14 cellular contexts compared by ENCODE assay signal in genomic region chr12:40117818-40118217, GRCh38. TPM values are rescaled to one million over a fixed set of nuclear protein-coding genes. Genes with fewer than 3 reads are reported as not detected.
DNase-seq lines count a peak whose midpoint lies in the region; ATAC-seq and TF ChIP-seq lines count a peak whose summit lies in the region.
"Had no signal": no experiment of that assay in that cellular context is flagged by ENCODE, and none has a peak within 500 bp of the region (broad histone marks: within the 10 kb centered on the region; RNA-seq: fewer than 3 reads in every experiment).

No MANE protein-coding gene starts in this region.

- no peaks in the 10 kb centered on the region for H3K9me3 ChIP-seq in hepatocyte (ENCODE audit: low read depth)

- no peaks in the 10 kb centered on the region for H3K9me2 ChIP-seq in hepatocyte (replicated peaks; ENCODE audit: insufficient read depth)

- H4K20me1 ChIP-seq in hepatocyte (ENCODE audit: insufficient read depth, poor library complexity, severe bottlenecking) = no peaks in the 10 kb centered on the region

- no peak overlapping the region for H2BK5ac ChIP-seq in mesendoderm (ENCODE audit: low read length)

- H3K18ac ChIP-seq in mesendoderm (ENCODE audit: low read length) = no peak overlapping the region

- H3K36me3 ChIP-seq in hepatocyte (replicated peaks; ENCODE audit: insufficient read depth, low read depth) (no peaks in the 10 kb centered on the region), mesendoderm (ENCODE audit: control insufficient read depth, insufficient read depth, low read length) (no peaks in the 10 kb centered on the region)

- ATAC-seq in GM18499 (IDR thresholded peaks at IDR 0.05; ENCODE audit: insufficient read depth, unreplicated experiment) (peak; percentile 89), GM19351 (IDR thresholded peaks at IDR 0.05; ENCODE audit: unreplicated experiment) (peak; percentile 96), HG02798 (IDR thresholded peaks at IDR 0.05; ENCODE audit: poor library complexity, unreplicated experiment) (peak; percentile 90), HG03520 (IDR thresholded peaks at IDR 0.05; ENCODE audit: unreplicated experiment) (peak; percentile 93)

- H3K4me3 ChIP-seq in hepatocyte (no peak overlapping the region), mesendoderm (ENCODE audit: low read length) (no peak overlapping the region)
- H3K4me3 ChIP-seq: SK-N-MC had no signal

- no peak overlapping the region for H4K5ac ChIP-seq in mesendoderm (ENCODE audit: low read length)

- no peak overlapping the region for H3K56ac ChIP-seq in mesendoderm (ENCODE audit: low read length)

- H2AFZ ChIP-seq in hepatocyte = no peak overlapping the region

- no peak overlapping the region for H2BK15ac ChIP-seq in mesendoderm (replicated peaks; ENCODE audit: low read depth)

- H3K4ac ChIP-seq in mesendoderm (ENCODE audit: low read depth, low read length) = no peak overlapping the region

- H3K27ac ChIP-seq in hepatocyte (no peak overlapping the region), mesendoderm (ENCODE audit: low read depth, low read length) (no peak overlapping the region)
- H3K27ac ChIP-seq: SK-N-MC had no signal

- H3K9ac ChIP-seq in mesendoderm (ENCODE audit: low read length) = no peak overlapping the region

- H3K79me2 ChIP-seq in hepatocyte (no peaks in the 10 kb centered on the region), mesendoderm (ENCODE audit: control insufficient read depth, insufficient read depth, low read length) (no peaks in the 10 kb centered on the region)

- 77% methylated on average over 3 of the region's 3 CpGs for WGBS in hepatocyte (ENCODE audit: low lambda C conversion rate, missing lambda C conversion rate)
- no CpG with 5 or more reads among the region's 3 CpGs for WGBS in mesendoderm (ENCODE audit: extremely low coverage, insufficient coverage, low lambda C conversion rate)

- TF ChIP-seq CTCF in hepatocyte (IDR thresholded peaks at IDR 0.05; ENCODE audit: poor library complexity) = no peak

- H3K27me3 ChIP-seq in hepatocyte = no peaks in the 10 kb centered on the region
- no peaks in the 10 kb centered on the region for H3K27me3 ChIP-seq in mesendoderm (ENCODE audit: insufficient read depth, low read length, poor library complexity)

- H4K8ac ChIP-seq in mesendoderm (ENCODE audit: low read depth, low read length) = no peak overlapping the region

- H3K4me1 ChIP-seq in hepatocyte (ENCODE audit: insufficient read depth) = no peaks in the 10 kb centered on the region
- no peaks in the 10 kb centered on the region for H3K4me1 ChIP-seq in mesendoderm (ENCODE audit: control insufficient read depth, low read depth, low read length)

- H2BK120ac ChIP-seq in mesendoderm (ENCODE audit: low read depth, low read length) = no peak overlapping the region

- H3K79me1 ChIP-seq in mesendoderm (ENCODE audit: low read length) = no peaks in the 10 kb centered on the region

- DNase-seq in hepatocyte (ENCODE audit: low spot score) (no peak), SKM-1 (lab: John Stamatoyannopoulos, UW; ENCODE audit: unreplicated experiment) (no peak), mesendoderm (no peak), NCI-H526 (lab: John Stamatoyannopoulos, UW) (no peak)
- DNase-seq: activated CD4-positive, alpha-beta T cell treated with anti-CD3 and anti-CD28 coated beads, Interleukin-2, amount 50 U/mL, for 48 hours; amniotic stem cell; C1 segment of cervical spinal cord; NCI-H2171; stimulated activated CD8-positive, alpha-beta memory T cell treated with anti-CD3 and anti-CD28 coated beads, Interleukin-4, amount 100 ng/mL, for 48 hours had no signal

- H3K23ac ChIP-seq in mesendoderm (ENCODE audit: low read length) = no peak overlapping the region

- H3K4me2 ChIP-seq in hepatocyte (no peak overlapping the region), mesendoderm (ENCODE audit: low read length) (no peak overlapping the region)

- H2AK5ac ChIP-seq in mesendoderm (ENCODE audit: low read length) = no peak overlapping the region

RNA-seq across cellular contexts. Expression of gene SLC2A13, which starts 11.9 kb away (rescaled TPM):
- total RNA-seq in hepatocyte = 20.0 and 21.1 TPM in 2 replicates
- polyA plus RNA-seq in hepatocyte = 8.4 and 12.1 TPM in 2 replicates
- polyA plus RNA-seq in mesendoderm (2013, experiment 1 of 2) = 3.2 TPM
- 3.2 TPM for polyA plus RNA-seq in mesendoderm (2013, experiment 2 of 2)
